Comparison of ENCODE assay signal across 21 cellular contexts in the genomic region with DNA sequence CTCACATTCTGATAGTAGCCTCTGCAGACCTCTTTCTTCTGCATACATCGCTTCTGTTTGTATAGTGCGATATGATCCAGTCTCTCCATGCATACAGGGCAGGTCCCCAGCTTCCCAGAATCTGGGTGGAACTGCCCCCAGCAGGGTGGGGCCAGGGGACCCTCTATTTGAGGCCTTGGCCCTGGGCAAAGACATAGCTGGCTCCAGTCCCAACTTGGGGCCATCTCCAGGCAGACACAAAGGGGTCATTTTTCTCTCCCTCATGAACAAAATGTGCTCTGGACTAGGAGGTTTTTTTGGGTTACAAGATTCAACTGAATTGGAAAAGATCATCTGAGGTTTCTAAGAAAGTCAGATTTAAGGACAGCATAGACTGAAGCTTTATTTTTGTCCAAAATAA. TPM values are rescaled to one million over a fixed set of nuclear protein-coding genes. Genes with fewer than 3 reads are reported as not detected.
DNase-seq lines count a peak whose midpoint lies in the region; ATAC-seq and TF ChIP-seq lines count a peak whose summit lies in the region.
"Had no signal": no experiment of that assay in that cellular context is flagged by ENCODE, and none has a peak within 500 bp of the region (broad histone marks: within the 10 kb centered on the region; RNA-seq: fewer than 3 reads in every experiment).

No MANE protein-coding gene starts in this region.

- H3K27ac ChIP-seq in osteoblast (ENCODE audit: low read depth, low read length) (no peak overlapping the region), suprapubic skin (no peak overlapping the region)

- no peaks in the 10 kb centered on the region for H3K36me3 ChIP-seq in osteoblast (ENCODE audit: insufficient read depth, low read length)
- H3K36me3 ChIP-seq in suprapubic skin, result no peaks in the 10 kb centered on the region

- no peak for ATAC-seq in GM21576 (IDR thresholded peaks at IDR 0.05; ENCODE audit: unreplicated experiment)
- ATAC-seq: SK-N-SH treated with all-trans-retinoic acid at 6 μM for 48 hours had no signal

- TF ChIP-seq CTCF in osteoblast (IDR thresholded peaks at IDR 0.05; ENCODE audit: extremely low read depth, low read depth, low read length) (no peak), suprapubic skin (IDR thresholded peaks at IDR 0.05) (no peak)

- no peak for TF ChIP-seq EP300 in suprapubic skin (IDR thresholded peaks at IDR 0.05)

- no peaks in the 10 kb centered on the region for H4K20me1 ChIP-seq in osteoblast (ENCODE audit: insufficient read depth, low read length)

- peak; percentile 18 for DNase-seq in SK-MEL-5 (ENCODE audit: low read depth, low spot score)
- peak; percentile 30 for DNase-seq in epidermal melanocyte (ENCODE audit: insufficient read length, low spot score)
- peak; percentile 4 for DNase-seq in osteoblast (ENCODE audit: insufficient read length, low spot score, missing footprints)
- DNase-seq in suprapubic skin (ENCODE audit: low spot score in 2 of 2), result peak; percentile 23 to 33
- no peak for DNase-seq in DMS 273 treated with DMSO at 0.1 percent for 48 hours (lab: John Stamatoyannopoulos, UW)
- DNase-seq in NCI-H1694 (lab: John Stamatoyannopoulos, UW), result no peak
- DNase-seq: DMS79, H9, HFFc6, KBM-7, MM.1S, NCI-H1048, NCI-H1436, NCI-H2029, NCI-H2227 treated with DMSO at 0.1 percent for 48 hours, NCI-H510A, NCI-H748 treated with DMSO at 0.1 percent for 48 hours, SIG-M5 had no signal

- H3K4me1 ChIP-seq in osteoblast (ENCODE audit: insufficient read depth, low read length), result peaks cover 5% of the 10 kb centered on the region
- peaks cover 18% of the 10 kb centered on the region for H3K4me1 ChIP-seq in suprapubic skin

- in situ Hi-C loops in SK-MEL-5 (cut with HindIII; ENCODE audit: low pct_unique_long_range_greater_than_20kb, low sequenced_read_pairs), result no loop called here

- H3K79me2 ChIP-seq in osteoblast (ENCODE audit: insufficient read depth, low read length), result no peaks in the 10 kb centered on the region

- no peak overlapping the region for H3K4me2 ChIP-seq in osteoblast (ENCODE audit: insufficient read depth, low read length)

- H3K9me3 ChIP-seq in osteoblast (ENCODE audit: low read depth, low read length) (no peaks in the 10 kb centered on the region), suprapubic skin (peaks cover 5% of the 10 kb centered on the region)

- 88% methylated on average over 2 of the region's 2 CpGs for WGBS in suprapubic skin

- H3K4me3 ChIP-seq in osteoblast (ENCODE audit: insufficient read depth, low read length), result no peak overlapping the region
- H3K4me3 ChIP-seq in suprapubic skin, result no peak overlapping the region

- no peak for TF ChIP-seq POLR2A in suprapubic skin (IDR thresholded peaks at IDR 0.05)

- no peak overlapping the region for H2AFZ ChIP-seq in osteoblast (ENCODE audit: low read length)

- H3K27me3 ChIP-seq in osteoblast (ENCODE audit: insufficient read depth, low read length) (no peaks in the 10 kb centered on the region), suprapubic skin (no peaks in the 10 kb centered on the region)

RNA-seq across cellular contexts. Expression of a gene that starts 21.1 kb away (rescaled TPM):
- total RNA-seq in SK-MEL-5 (2014; rRNA removed; shearing (Covaris generic)), result 10.4 and 12.5 TPM in 2 replicates
- 10.8 and 13.6 TPM in 2 replicates for polyA plus RNA-seq in SK-MEL-5 (2015; cell fraction: cytosol; rRNA removed)
- 40.8 and 43.4 TPM in 2 replicates for polyA plus RNA-seq in SK-MEL-5 (2015; cell fraction: nucleus; rRNA removed)
- 10.0 and 10.9 TPM in 2 replicates for total RNA-seq in osteoblast
- total RNA-seq in suprapubic skin, result 10 to 100 TPM in 3 of 4 donors, 1 to 10 TPM in 1; 9.6 to 26.6 (median 18.2) TPM
- polyA plus RNA-seq: CD14-positive monocyte had no signal

Comparison
In these comparisons a context has a peak if more than half of its experiments do, and no peak if none do; other contexts are left out.
1. DNase-seq: peak in SK-MEL-5 (single experiment), epidermal melanocyte (single experiment), osteoblast (single experiment) and suprapubic skin (2 of 2); none in DMS 273 treated with DMSO at 0.1 percent for 48 hours (single experiment) and NCI-H1694 (single experiment).